In the genomic region with DNA sequence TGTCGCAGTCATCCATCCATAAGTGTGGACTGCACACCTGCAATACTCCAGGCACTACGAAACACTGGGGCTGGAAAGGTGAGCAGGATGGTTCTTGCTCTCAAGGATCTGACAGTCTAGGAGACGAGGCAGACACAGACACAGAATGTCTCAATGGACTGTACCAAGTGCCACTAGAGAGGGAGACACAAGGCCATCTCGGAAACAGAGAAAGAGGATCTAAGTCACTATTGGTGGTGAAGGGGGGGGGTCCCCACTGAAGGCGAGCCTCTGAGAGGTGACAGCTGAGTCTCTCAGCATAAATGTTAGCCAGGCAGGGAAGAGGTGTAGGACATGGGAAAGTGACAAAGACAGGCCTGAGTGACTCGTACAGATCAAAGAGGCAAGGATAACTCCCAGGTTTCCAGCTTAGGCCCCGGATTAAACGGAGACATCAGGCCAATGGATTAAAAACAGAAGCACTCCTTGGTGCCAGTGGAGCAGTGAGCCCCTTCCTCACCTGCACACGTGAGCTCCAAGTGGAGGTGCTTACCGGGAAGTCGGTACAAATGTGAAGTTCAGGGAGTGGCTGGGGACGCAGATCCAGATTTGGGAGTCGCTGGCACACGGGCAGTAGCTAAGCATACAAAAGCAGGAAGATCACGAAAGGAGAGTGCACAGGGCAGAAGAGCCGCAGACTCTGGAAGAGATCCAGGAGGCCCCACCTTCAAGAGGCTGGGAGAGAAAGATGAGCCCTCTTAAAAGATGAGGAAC, we compare ENCODE assay signal across 21 cellular contexts.
DNase-seq lines count a peak whose midpoint lies in the region; ATAC-seq and TF ChIP-seq lines count a peak whose summit lies in the region.
"Had no signal": no experiment of that assay in that cellular context is flagged by ENCODE, and none has a peak within 500 bp of the region (broad histone marks: within the 10 kb centered on the region; RNA-seq: fewer than 3 reads in every experiment).

No MANE protein-coding gene starts in this region.

- no peak overlapping the region for H3K4me3 Mint-ChIP-seq in glutamatergic neuron (ENCODE audit: unreplicated experiment)
- H3K4me3 Mint-ChIP-seq: effector memory CD8-positive, alpha-beta T cell; stimulated activated naive CD8-positive, alpha-beta T cell treated with anti-CD3 and anti-CD28 coated beads, Interleukin-15, Interleukin-2, amounts not matched to agents 100 ng/mL and 50 ng/mL, for 24 hours; T-helper 2 cell treated with Interferon-gamma antibody and Interleukin-4, amounts not matched to agents 5 μg/mL and 100 μg/mL, for 36 hours; WTC11 had no signal

- H3K4me3 ChIP-seq in OCI-LY7 (ENCODE audit: low read depth, low read length, poor library complexity, severe bottlenecking) (no peak overlapping the region), gastrocnemius medialis (no peak overlapping the region)
- H3K4me3 ChIP-seq: GM23248, left lung, smooth muscle cell, transverse colon had no signal

- H3K9me3 ChIP-seq in OCI-LY7 (ENCODE audit: low read length) (no peaks in the 10 kb centered on the region), gastrocnemius medialis (no peaks in the 10 kb centered on the region)
- H3K9me3 ChIP-seq: left lung, transverse colon had no signal

- H3K4me2 ChIP-seq in OCI-LY7 (ENCODE audit: low read length) = no peak overlapping the region
- H3K4me2 ChIP-seq: smooth muscle cell had no signal

- peaks cover 19% of the 10 kb centered on the region for H3K9me3 Mint-ChIP-seq in glutamatergic neuron (ENCODE audit: unreplicated experiment)
- H3K9me3 Mint-ChIP-seq: effector memory CD8-positive, alpha-beta T cell; stimulated activated naive CD8-positive, alpha-beta T cell treated with anti-CD3 and anti-CD28 coated beads, Interleukin-15, Interleukin-2, amounts not matched to agents 100 ng/mL and 50 ng/mL, for 24 hours; T-helper 2 cell treated with Interferon-gamma antibody and Interleukin-4, amounts not matched to agents 5 μg/mL and 100 μg/mL, for 36 hours; WTC11 had no signal

- intact Hi-C loops in OCI-LY7 (cut with micrococcal nuclease; ENCODE audit: unreplicated experiment) = no loop called here
- intact Hi-C loops in gastrocnemius medialis (cut with DNase I; ENCODE audit: low total_unique reads) = no loop called here

- H3K27me3 ChIP-seq in gastrocnemius medialis = no peaks in the 10 kb centered on the region
- H3K27me3 ChIP-seq: transverse colon had no signal

- ATAC-seq in gastrocnemius medialis (no peak), GM18520 (IDR thresholded peaks at IDR 0.05; ENCODE audit: unreplicated experiment) (no peak), GM18909 (IDR thresholded peaks at IDR 0.05; ENCODE audit: poor library complexity, unreplicated experiment) (no peak)
- ATAC-seq: effector memory CD8-positive, alpha-beta T cell; left lung; WTC11 had no signal

- H3K4me1 Mint-ChIP-seq in glutamatergic neuron (ENCODE audit: low read depth, unreplicated experiment) = peaks cover 51% of the 10 kb centered on the region

- no peaks in the 10 kb centered on the region for H3K9me2 ChIP-seq in OCI-LY7 (ENCODE audit: insufficient read depth, low read length)

- TF ChIP-seq POLR2A in gastrocnemius medialis (IDR thresholded peaks at IDR 0.05) = no peak

- peak overlapping the region; percentile 53 for H3K27ac Mint-ChIP-seq in glutamatergic neuron (ENCODE audit: unreplicated experiment)
- H3K27ac Mint-ChIP-seq: stimulated activated naive CD8-positive, alpha-beta T cell treated with anti-CD3 and anti-CD28 coated beads, Interleukin-15, Interleukin-2, amounts not matched to agents 100 ng/mL and 50 ng/mL, for 24 hours; T-helper 2 cell treated with Interferon-gamma antibody and Interleukin-4, amounts not matched to agents 5 μg/mL and 100 μg/mL, for 36 hours; WTC11 had no signal

- POLR2A ChIA-PET in OCI-LY7 (lab: Charles Lee) = no interaction called here

- no TSS peak for BruUV-seq in OCI-LY7 (replicated peaks; lab: Mats Ljungman, UMichigan)

- H3K27me3 Mint-ChIP-seq in glutamatergic neuron (ENCODE audit: unreplicated experiment) = peaks cover 14% of the 10 kb centered on the region
- H3K27me3 Mint-ChIP-seq: effector memory CD8-positive, alpha-beta T cell; stimulated activated naive CD8-positive, alpha-beta T cell treated with anti-CD3 and anti-CD28 coated beads, Interleukin-15, Interleukin-2, amounts not matched to agents 100 ng/mL and 50 ng/mL, for 24 hours had no signal

- no peak for TF ChIP-seq CTCF in OCI-LY7 (conservative IDR thresholded peaks at IDR 0.05; ENCODE audit: low read length)
- no peak for TF ChIP-seq CTCF in glutamatergic neuron (IDR thresholded peaks at IDR 0.05; ENCODE audit: partially characterized antibody, unreplicated experiment)
- no peak for TF ChIP-seq CTCF in gastrocnemius medialis (IDR thresholded peaks at IDR 0.05 in 4 of 5, conservative IDR thresholded peaks at IDR 0.05 in 1 of 5)

- peaks cover 15% of the 10 kb centered on the region for H4K20me1 ChIP-seq in OCI-LY7 (ENCODE audit: insufficient read depth, low read length)

- H3K27ac ChIP-seq in OCI-LY7 (ENCODE audit: low read depth, low read length, poor library complexity, severe bottlenecking) = no peak overlapping the region
- peak overlapping the region; percentile 89 to 97 (median 94) for H3K27ac ChIP-seq in gastrocnemius medialis
- H3K27ac ChIP-seq: GM23248, left lung had no signal

- in situ Hi-C loops in gastrocnemius medialis (cut with MboI; ENCODE audit: low sequenced_read_pairs in 4 of 4) = loop anchor here in 2 of 4 donors (10.0 to 25.0 kb wide), 3 partner anchors 78 to 168 kb away; a partner anchor contains a TSS

- peaks cover 78% of the 10 kb centered on the region for H3K79me2 ChIP-seq in OCI-LY7 (ENCODE audit: insufficient read depth, low read depth, low read length)

- CTCF ChIA-PET in OCI-LY7 (lab: Charles Lee; ENCODE audit: unreplicated experiment) = interaction anchor here (1.1 kb wide), 1 partner anchor 11 kb away, joined by 3 read pairs; no protein-coding TSS in a partner anchor

- H3K4me1 ChIP-seq in OCI-LY7 (ENCODE audit: insufficient read depth, low read length, poor library complexity, severe bottlenecking) (peaks cover 6% of the 10 kb centered on the region), gastrocnemius medialis (peaks cover 60 to 80% of the 10 kb centered on the region in 2 donors)

- DNase-seq in MV-4-11 (lab: John Stamatoyannopoulos, UW) (peak; percentile 8), OCI-LY7 (ENCODE audit: low spot score) (peak; percentile 37), glutamatergic neuron (no peak), gastrocnemius medialis (no peak), RPMI8226 (no peak), AG08396 (ENCODE audit: low spot score) (no peak)
- DNase-seq: activated CD4-positive, alpha-beta T cell treated with anti-CD3 and anti-CD28 coated beads, Interleukin-2, amount 50 U/mL, for 48 hours; activated CD8-positive, alpha-beta memory T cell treated with anti-CD3 and anti-CD28 coated beads, Interleukin-2, amount 50 U/mL, for 48 hours; DMS79 treated with DMSO at 0.1 percent for 48 hours; effector memory CD8-positive, alpha-beta T cell; NCI-H2081 treated with DMSO at 0.1 percent for 48 hours; NCI-H510A; transverse colon had no signal

- H2AFZ ChIP-seq in OCI-LY7 (ENCODE audit: low read length) = no peak overlapping the region
- H2AFZ ChIP-seq: GM23248 had no signal

- peaks cover 78% of the 10 kb centered on the region for H3K36me3 ChIP-seq in OCI-LY7 (ENCODE audit: insufficient read depth, low read length)
- H3K36me3 ChIP-seq in gastrocnemius medialis = no peaks in the 10 kb centered on the region

- H3K36me3 Mint-ChIP-seq in glutamatergic neuron (ENCODE audit: unreplicated experiment) = peaks cover 14% of the 10 kb centered on the region

Comparison
In these comparisons a context has a peak if more than half of its experiments do, and no peak if none do; other contexts are left out.
1. DNase-seq: peak in MV-4-11 (single experiment) and OCI-LY7 (single experiment); none in glutamatergic neuron (single experiment), gastrocnemius medialis (0 of 2), RPMI8226 (single experiment) and AG08396 (single experiment).